In genomic region chr5:39928709-39929108, GRCh38 we compare ENCODE assay signal across 23 cellular contexts.
"Had no signal": no experiment of that assay in that cellular context is flagged by ENCODE, and none has a peak within 500 bp of the region (broad histone marks: within the 10 kb centered on the region; RNA-seq: fewer than 3 reads in every experiment).

No MANE protein-coding gene starts in this region.

- H3K27me3 ChIP-seq: gastroesophageal sphincter, left lung, transverse colon had no signal

- H3K36me3 ChIP-seq: gastroesophageal sphincter, left lung, prostate gland, spleen, thoracic aorta, transverse colon had no signal

- H3K4me3 ChIP-seq: coronary artery, gastroesophageal sphincter, left lung, lung, prostate gland, spleen, thoracic aorta, transverse colon had no signal

- H3K9me3 Mint-ChIP-seq: nephron; stimulated activated memory B cell treated with anti-CD40 and anti-IgM and Interleukin-4, amounts not matched to agents 10 μg/mL and 1 μg/mL and 100 μg/mL, for 72 hours; stimulated activated naive CD8-positive, alpha-beta T cell treated with anti-CD3 and anti-CD28 coated beads, Interleukin-15, Interleukin-2, amounts not matched to agents 100 ng/mL and 50 ng/mL, for 24 hours had no signal

- ATAC-seq: gastroesophageal sphincter; left lung; sciatic nerve; stimulated activated memory B cell treated with anti-CD40 and anti-IgM and Interleukin-4, amounts not matched to agents 10 μg/mL and 1 μg/mL and 100 μg/mL, for 72 hours had no signal

- DNase-seq: effector CD4-positive, alpha-beta T cell; endodermal cell; erythroblast; glutamatergic neuron; islet precursor cell; left lung; mesendoderm; naive B cell; spleen; stimulated activated CD4-positive, alpha-beta T cell treated with anti-CD3 and anti-CD28 coated beads, Interleukin-15, amount 100 ng/mL, for 24 hours; stimulated activated CD4-positive, alpha-beta T cell treated with anti-CD3 and anti-CD28 coated beads, Interleukin-1b, Interleukin-23, amount 100 ng/mL, for 48 hours; stimulated activated CD4-positive, alpha-beta T cell treated with anti-CD3 and anti-CD28 coated beads, Interleukin-4, amount 100 ng/mL, for 24 hours; transverse colon had no signal

- H3K9ac ChIP-seq: parathyroid adenoma had no signal

- H3K9me3 ChIP-seq: gastroesophageal sphincter, left lung, prostate gland, spleen, thoracic aorta, transverse colon had no signal

- H2AFZ ChIP-seq: parathyroid adenoma had no signal

- H3K4me1 Mint-ChIP-seq: naive B cell; nephron; stimulated activated memory B cell treated with anti-CD40 and anti-IgM and Interleukin-4, amounts not matched to agents 10 μg/mL and 1 μg/mL and 100 μg/mL, for 72 hours had no signal

- H3K27ac ChIP-seq: coronary artery, gastroesophageal sphincter, left lung, parathyroid adenoma, prostate gland, spleen, thoracic aorta, transverse colon had no signal

- H3K4me1 ChIP-seq: gastroesophageal sphincter, left lung, parathyroid adenoma, prostate gland, spleen, transverse colon had no signal

- H3K36me3 Mint-ChIP-seq: naive B cell; stimulated activated memory B cell treated with anti-CD40 and anti-IgM and Interleukin-4, amounts not matched to agents 10 μg/mL and 1 μg/mL and 100 μg/mL, for 72 hours had no signal

- H3K27ac Mint-ChIP-seq: endodermal cell; nephron; stimulated activated memory B cell treated with anti-CD40 and anti-IgM and Interleukin-4, amounts not matched to agents 10 μg/mL and 1 μg/mL and 100 μg/mL, for 72 hours; stimulated activated naive CD8-positive, alpha-beta T cell treated with anti-CD3 and anti-CD28 coated beads, Interleukin-15, Interleukin-2, amounts not matched to agents 100 ng/mL and 50 ng/mL, for 24 hours had no signal

- H3K4me3 Mint-ChIP-seq: endodermal cell; naive B cell; nephron; stimulated activated memory B cell treated with anti-CD40 and anti-IgM and Interleukin-4, amounts not matched to agents 10 μg/mL and 1 μg/mL and 100 μg/mL, for 72 hours; stimulated activated naive CD8-positive, alpha-beta T cell treated with anti-CD3 and anti-CD28 coated beads, Interleukin-15, Interleukin-2, amounts not matched to agents 100 ng/mL and 50 ng/mL, for 24 hours had no signal
